Comparison of ENCODE assay signal across 20 cellular contexts in genomic region chrX:153773218-153773611, GRCh38. TPM values are rescaled to one million over a fixed set of nuclear protein-coding genes. Genes with fewer than 3 reads are reported as not detected.
"Had no signal": no experiment of that assay in that cellular context is flagged by ENCODE, and none has a peak within 500 bp of the region (broad histone marks: within the 10 kb centered on the region; RNA-seq: fewer than 3 reads in every experiment).

No MANE protein-coding gene starts in this region.

- H3K27ac ChIP-seq: heart left ventricle, neural progenitor cell, ovary, vagina had no signal

- ATAC-seq: heart left ventricle had no signal

- H3K27ac Mint-ChIP-seq: activated naive CD8-positive, alpha-beta T cell treated with anti-CD3 and anti-CD28 coated beads for 36 hours; activated T-cell treated with anti-CD3 and anti-CD28 coated beads, Interleukin-2, amount 50 U/mL, for 24 hours; brain; dendritic cell treated with granulocyte-macrophage colony-stimulating factor and Interleukin-4, amounts not matched to agents 40 ng/mL and 50 ng/mL, for 4 days; mesothelial cell of epicardium; neural progenitor cell had no signal

- H3K4me3 ChIP-seq: heart left ventricle, lung, neural progenitor cell, ovary, tibial nerve, vagina had no signal

- FAIRE-seq: frontal cortex, small intestine had no signal

- H3K4me3 Mint-ChIP-seq: activated naive CD8-positive, alpha-beta T cell treated with anti-CD3 and anti-CD28 coated beads for 36 hours; activated T-cell treated with anti-CD3 and anti-CD28 coated beads, Interleukin-2, amount 50 U/mL, for 24 hours; brain; central memory CD8-positive, alpha-beta T cell; dendritic cell treated with granulocyte-macrophage colony-stimulating factor and Interleukin-4, amounts not matched to agents 40 ng/mL and 50 ng/mL, for 4 days; mesothelial cell of epicardium; neural progenitor cell had no signal

- H3K36me3 ChIP-seq: heart left ventricle, neural progenitor cell, ovary, vagina had no signal

- DNase-seq: activated CD4-positive, alpha-beta T cell treated with anti-CD3 and anti-CD28 coated beads, Interleukin-2, amount 50 U/mL, for 48 hours; activated naive CD8-positive, alpha-beta T cell treated with anti-CD3 and anti-CD28 coated beads for 36 hours; activated T-cell treated with anti-CD3 and anti-CD28 coated beads, Interleukin-2, amount 50 U/mL, for 24 hours; amygdala; small intestine; stimulated activated CD4-positive, alpha-beta T cell treated with anti-CD3 and anti-CD28 coated beads, Interleukin-4, amount 100 ng/mL, for 4 hours; stimulated activated CD8-positive, alpha-beta memory T cell treated with anti-CD3 and anti-CD28 coated beads, Interleukin-4, amount 100 ng/mL, for 48 hours; stimulated activated naive CD4-positive, alpha-beta T cell treated with Interleukin-2 at 50 U/mL for 16 hours; substantia nigra had no signal

- H3K4me2 ChIP-seq: neural progenitor cell had no signal

- H3K4me1 Mint-ChIP-seq: activated naive CD8-positive, alpha-beta T cell treated with anti-CD3 and anti-CD28 coated beads for 36 hours; brain; mesothelial cell of epicardium; neural progenitor cell had no signal

- H3K27me3 ChIP-seq: neural progenitor cell, ovary, vagina had no signal

- H3K9me3 ChIP-seq: heart left ventricle, ovary, tibial nerve, vagina had no signal

- H3K4me1 ChIP-seq: heart left ventricle, neural progenitor cell, vagina had no signal

- H3K9ac ChIP-seq: neural progenitor cell had no signal

- H2AFZ ChIP-seq: neural progenitor cell had no signal

- H3K9me3 Mint-ChIP-seq: activated naive CD8-positive, alpha-beta T cell treated with anti-CD3 and anti-CD28 coated beads for 36 hours; activated T-cell treated with anti-CD3 and anti-CD28 coated beads, Interleukin-2, amount 50 U/mL, for 24 hours; central memory CD8-positive, alpha-beta T cell; dendritic cell treated with granulocyte-macrophage colony-stimulating factor and Interleukin-4, amounts not matched to agents 40 ng/mL and 50 ng/mL, for 4 days; mesothelial cell of epicardium had no signal

- H3K36me3 Mint-ChIP-seq: activated naive CD8-positive, alpha-beta T cell treated with anti-CD3 and anti-CD28 coated beads for 36 hours; brain; mesothelial cell of epicardium; neural progenitor cell had no signal

- H3K27me3 Mint-ChIP-seq: activated naive CD8-positive, alpha-beta T cell treated with anti-CD3 and anti-CD28 coated beads for 36 hours; brain; central memory CD8-positive, alpha-beta T cell had no signal

RNA-seq across cellular contexts. Expression of gene SRPK3, which starts 7.6 kb away (rescaled TPM):
- total RNA-seq: activated naive CD8-positive, alpha-beta T cell treated with anti-CD3 and anti-CD28 coated beads for 36 hours; mesothelial cell of epicardium had no signal
